7 cellular contexts compared by ENCODE assay signal in genomic region chr13:70960841-70961443, GRCh38.
DNase-seq lines count a peak whose midpoint lies in the region; ATAC-seq and TF ChIP-seq lines count a peak whose summit lies in the region.

No MANE protein-coding gene starts in this region.

- H2AFZ ChIP-seq in IMR-90 (replicated peaks; ENCODE audit: low read length, poor library complexity) (no peak overlapping the region), Karpas-422 (ENCODE audit: low read length) (no peak overlapping the region)

- no peaks in the 10 kb centered on the region for H3K79me2 ChIP-seq in Karpas-422 (ENCODE audit: low read length)

- intact Hi-C loops in IMR-90 (cut with micrococcal nuclease): loop anchor here (1.0 to 10.0 kb wide), 3 partner anchors 918 to 1734 kb away; no protein-coding TSS in a partner anchor

- CTCF ChIA-PET in IMR-90 (lab: Yijun Ruan, JAX): interaction anchor here (0.6 to 1.2 kb wide), 4 partner anchors 12 to 727 kb away, joined by 3 to 5 read pairs (median 4); no protein-coding TSS in a partner anchor

- H3K18ac ChIP-seq in IMR-90 (ENCODE audit: low read depth, low read length): no peak overlapping the region

- H3K4me3 ChIP-seq in IMR-90 (ENCODE audit: insufficient read depth, low read depth, low read length): no peak overlapping the region
- no peak overlapping the region for H3K4me3 ChIP-seq in Karpas-422 (ENCODE audit: low read length)

- TF ChIP-seq RAD21 in IMR-90 (IDR thresholded peaks at IDR 0.05; ENCODE audit: low read length): peak; percentile 48

- POLR2A ChIA-PET in IMR-90 (lab: Charles Lee; ENCODE audit: unreplicated experiment): interaction anchor here (0.6 kb wide), 1 partner anchor 135 kb away, joined by 4 read pairs; no protein-coding TSS in a partner anchor

- dilution Hi-C loops in IMR-90 (cut with HindIII; ENCODE audit: low sequenced_read_pairs, unreplicated experiment): no loop called here

- DNase-seq in GM13976 (ENCODE audit: low spot score) (peak; percentile 21), IMR-90 (peak; percentile 13), SW480 (ENCODE audit: low spot score) (peak; percentile 31), inferior parietal cortex (ENCODE audit: extremely low spot score) (peak; percentile 71), germinal center (ENCODE audit: low spot score) (no peak), Karpas-422 (no peak)

- no peak overlapping the region for H3K56ac ChIP-seq in IMR-90 (ENCODE audit: extremely low read depth, insufficient read depth, low read length)

- H2AK5ac ChIP-seq in IMR-90 (ENCODE audit: low read depth, low read length): no peak overlapping the region

- H4K8ac ChIP-seq in IMR-90 (ENCODE audit: low read depth in 2 of 2, low read length in 2 of 2): no peak overlapping the region

- H2BK120ac ChIP-seq in IMR-90 (ENCODE audit: low read depth, low read length): no peak overlapping the region

- no peak overlapping the region for H3K27ac ChIP-seq in IMR-90 (ENCODE audit: insufficient read depth, low read length)
- H3K27ac ChIP-seq in Karpas-422 (ENCODE audit: low read length): no peak overlapping the region

- H2BK20ac ChIP-seq in IMR-90 (ENCODE audit: low read depth, low read length): no peak overlapping the region

- no peak overlapping the region for H2AK9ac ChIP-seq in IMR-90 (replicated peaks; ENCODE audit: low read depth, low read length, poor library complexity)

- H3K9ac ChIP-seq in IMR-90 (ENCODE audit: low read depth, low read length): no peak overlapping the region
- H3K9ac ChIP-seq in Karpas-422 (ENCODE audit: low read length): no peak overlapping the region

- ATAC-seq in IMR-90 (ENCODE audit: low read depth) (no peak), HG02884 (IDR thresholded peaks at IDR 0.05; ENCODE audit: unreplicated experiment) (no peak)

- H3K27me3 ChIP-seq in IMR-90 (ENCODE audit: control insufficient read depth, insufficient read depth, low read length) (no peaks in the 10 kb centered on the region), Karpas-422 (ENCODE audit: low read length) (no peaks in the 10 kb centered on the region)

- H4K20me1 ChIP-seq in IMR-90 (ENCODE audit: insufficient read depth, low read length): no peaks in the 10 kb centered on the region
- H4K20me1 ChIP-seq in Karpas-422 (ENCODE audit: insufficient read depth, low read depth, low read length): no peaks in the 10 kb centered on the region

- H3K9me3 ChIP-seq in IMR-90 (ENCODE audit: control insufficient read depth, insufficient read depth, low read length): no peaks in the 10 kb centered on the region
- no peaks in the 10 kb centered on the region; the same call in 1 of the 2 replicates for H3K9me3 ChIP-seq in Karpas-422 (ENCODE audit: low read length)

- WGBS in IMR-90 (ENCODE audit: extremely low coverage in 2 of 2, insufficient read length in 1 of 2), 2 experiments: no CpG with 5 or more reads among the region's 9 CpGs

- H4K91ac ChIP-seq in IMR-90 (ENCODE audit: insufficient read depth, low read depth, low read length): no peak overlapping the region

- no TSS peak for BruUV-seq in IMR-90 (replicated peaks; lab: Mats Ljungman, UMichigan)

- TF ChIP-seq CTCF in GM13976 (IDR thresholded peaks at IDR 0.05; ENCODE audit: borderline replicate concordance, control extremely low read depth, extremely low read depth, insufficient read depth, missing control alignments) (peak; percentile 21), IMR-90 (conservative IDR thresholded peaks at IDR 0.05; ENCODE audit: low read depth, low read length) (peak; percentile 51)

- H4K5ac ChIP-seq in IMR-90 (ENCODE audit: low read depth, low read length): no peak overlapping the region

- no peak overlapping the region for H2BK15ac ChIP-seq in IMR-90 (ENCODE audit: low read depth, low read length)

- H3K36me3 ChIP-seq in IMR-90 (ENCODE audit: control insufficient read depth, insufficient read depth, low read length) (no peaks in the 10 kb centered on the region), Karpas-422 (ENCODE audit: insufficient read depth, low read length) (no peaks in the 10 kb centered on the region)

- in situ Hi-C loops in GM13976 (cut with MboI; ENCODE audit: low sequenced_read_pairs, unreplicated experiment): no loop called here
- in situ Hi-C loops in IMR-90 (cut with MboI; ENCODE audit: low sequenced_read_pairs): loop anchor here (25.0 kb wide), 1 partner anchor 1726 kb away; no protein-coding TSS in a partner anchor

- no peak overlapping the region for H3K4ac ChIP-seq in IMR-90 (ENCODE audit: low read depth, low read length)

- H3K4me1 ChIP-seq in IMR-90 (ENCODE audit: control insufficient read depth, insufficient read depth, low read length): no peaks in the 10 kb centered on the region
- no peaks in the 10 kb centered on the region for H3K4me1 ChIP-seq in Karpas-422 (ENCODE audit: low read length)

- H3K79me1 ChIP-seq in IMR-90 (ENCODE audit: low read depth in 1 of 2, low read length in 2 of 2): no peaks in the 10 kb centered on the region

- H3K9me1 ChIP-seq in IMR-90 (ENCODE audit: insufficient read depth, low read length): no peaks in the 10 kb centered on the region

- no peak for TF ChIP-seq POLR2A in IMR-90 (IDR thresholded peaks at IDR 0.05; ENCODE audit: low read depth, low read length)

- no peaks in the 10 kb centered on the region for H3K9me2 ChIP-seq in Karpas-422 (replicated peaks; ENCODE audit: insufficient read depth, low read length)

- H3K4me2 ChIP-seq in IMR-90 (ENCODE audit: low read depth, low read length): no peak overlapping the region
- H3K4me2 ChIP-seq in Karpas-422 (ENCODE audit: low read depth, low read length, poor library complexity, severe bottlenecking): no peak overlapping the region

- no peak overlapping the region for H3K14ac ChIP-seq in IMR-90 (replicated peaks; ENCODE audit: low read depth, low read length)

- no peak overlapping the region for H2BK5ac ChIP-seq in IMR-90 (ENCODE audit: low read depth, low read length, poor library complexity, severe bottlenecking)

- H3K23ac ChIP-seq in IMR-90 (ENCODE audit: low read depth, low read length): no peak overlapping the region

TF ChIP-seq in IMR-90, 13 proteins besides CTCF, POLR2A, EP300 and RAD21:
- TF ChIP-seq ELK1 (IDR thresholded peaks at IDR 0.05; ENCODE audit: borderline replicate concordance, low read depth, low read length): no peak
- peak; percentile 32 for TF ChIP-seq SMC3 (IDR thresholded peaks at IDR 0.05; ENCODE audit: low read depth, low read length)

Comparison
In these comparisons a context has a peak if more than half of its experiments do, and no peak if none do; other contexts are left out.
1. DNase-seq: peak in GM13976 (single experiment), IMR-90 (single experiment), SW480 (single experiment) and inferior parietal cortex (single experiment); none in germinal center (single experiment) and Karpas-422 (single experiment).